Comparison of ENCODE assay signal across 9 cellular contexts in genomic region chr3:65986285-65986684, GRCh38.
"Had no signal": no experiment of that assay in that cellular context is flagged by ENCODE, and none has a peak within 500 bp of the region (broad histone marks: within the 10 kb centered on the region; RNA-seq: fewer than 3 reads in every experiment).

No MANE protein-coding gene starts in this region.

- H3K9me3 Mint-ChIP-seq: HFFc6 had no signal

- H3K27ac Mint-ChIP-seq: HFFc6, IgD-negative memory B cell had no signal

- H3K4me3 ChIP-seq: GM23248, HAP-1 had no signal

- DNase-seq: GM23248, GOT3, H7, HFFc6 had no signal

- ATAC-seq: HCT116, HepG2 had no signal

- H3K4me3 Mint-ChIP-seq: HFFc6, IgD-negative memory B cell had no signal

- H3K4me1 ChIP-seq: HAP-1 had no signal

- H3K9me3 ChIP-seq: HAP-1 had no signal

- H3K36me3 ChIP-seq: HAP-1 had no signal

- H3K27ac ChIP-seq: GM23248, HL-60 had no signal
